In genomic region chr20:835220-836045, GRCh38 we compare ENCODE assay signal across 10 cellular contexts. TPM values are rescaled to one million over a fixed set of nuclear protein-coding genes. Genes with fewer than 3 reads are reported as not detected.
DNase-seq lines count a peak whose midpoint lies in the region; ATAC-seq, FAIRE-seq and TF ChIP-seq lines count a peak whose summit lies in the region.
"Had no signal": no experiment of that assay in that cellular context is flagged by ENCODE, and none has a peak within 500 bp of the region (broad histone marks: within the 10 kb centered on the region; RNA-seq: fewer than 3 reads in every experiment).

No MANE protein-coding gene starts in this region.

- dilution Hi-C loops in keratinocyte (cut with MboI; ENCODE audit: extremely low pct_ligation_motif_present, low sequenced_read_pairs) = no loop called here

- FAIRE-seq in keratinocyte (lab: Jason Lieb, UNC) = no peak

- no peaks in the 10 kb centered on the region for H3K27me3 ChIP-seq in keratinocyte (ENCODE audit: control insufficient read depth, extremely low read depth, insufficient read depth, low read length)
- peaks cover 3% of the 10 kb centered on the region for H3K27me3 ChIP-seq in thymus (ENCODE audit: control insufficient read depth, insufficient read depth)

- peak; percentile 55 for DNase-seq in activated naive CD4-positive, alpha-beta T cell treated with Interleukin-2 at 50 U/mL for 16 hours
- DNase-seq in activated naive CD4-positive, alpha-beta T cell (lab: John Stamatoyannopoulos, UW) = no peak
- peak; percentile 39 to 54 for DNase-seq in activated T-cell treated with anti-CD3 and anti-CD28 coated beads, Interleukin-2, amount 50 U/mL, for 48 hours
- DNase-seq in keratinocyte (ENCODE audit: low read depth, low spot score) = no peak
- DNase-seq in NCI-H510A (lab: John Stamatoyannopoulos, UW) = no peak
- no peak for DNase-seq in DMS153 treated with DMSO at 0.1 percent for 48 hours (lab: John Stamatoyannopoulos, UW; ENCODE audit: unreplicated experiment)

- no peak for ATAC-seq in GM21529 (IDR thresholded peaks at IDR 0.05; ENCODE audit: unreplicated experiment)

- H3K4me1 ChIP-seq in keratinocyte (ENCODE audit: control insufficient read depth, extremely low read depth, insufficient read depth, low read length) = peaks cover 34% of the 10 kb centered on the region
- H3K4me1 ChIP-seq in thymus (ENCODE audit: control insufficient read depth, insufficient read depth, low read length) = peaks cover 20% of the 10 kb centered on the region

- peaks cover 7% of the 10 kb centered on the region for H3K9me1 ChIP-seq in keratinocyte (ENCODE audit: control insufficient read depth, extremely low read depth, insufficient read depth, low read length)

- TF ChIP-seq CTCF in keratinocyte (optimal IDR thresholded peaks at IDR 0.05 in 1 of 3, IDR thresholded peaks at IDR 0.05 in 1 of 3, conservative IDR thresholded peaks at IDR 0.05 in 1 of 3; ENCODE audit: extremely low read depth in 1 of 3, insufficient read depth in 2 of 3, low read length in 3 of 3) = peak in 1 of 3 experiments; percentile 33

- peak overlapping the region; percentile 82 for H3K4me2 ChIP-seq in keratinocyte (ENCODE audit: control insufficient read depth, extremely low read depth, insufficient read depth, low read depth, low read length)

- 88% methylated on average over 3 of the region's 3 CpGs for WGBS in thymus

- H3K79me2 ChIP-seq in keratinocyte (ENCODE audit: control insufficient read depth, insufficient read depth, low read length) = peaks cover 39% of the 10 kb centered on the region

- H2AFZ ChIP-seq in keratinocyte (ENCODE audit: control insufficient read depth, low read length) = no peak overlapping the region

- no peak overlapping the region for H3K9ac ChIP-seq in keratinocyte (ENCODE audit: control insufficient read depth, extremely low read depth, insufficient read depth, low read length)

- H4K20me1 ChIP-seq in keratinocyte (ENCODE audit: control insufficient read depth, extremely low read depth, insufficient read depth, low read length) = no peaks in the 10 kb centered on the region

- H3K4me3 ChIP-seq in keratinocyte (ENCODE audit: control insufficient read depth in 2 of 3, extremely low read depth in 1 of 3, insufficient read depth in 2 of 3, low read depth in 1 of 3, low read length in 3 of 3) (peak overlapping the region in 1 of 3 experiments; percentile 34), thymus (ENCODE audit: low read length) (no peak overlapping the region)

- H3K36me3 ChIP-seq in keratinocyte (ENCODE audit: control insufficient read depth in 2 of 2, extremely low read depth in 1 of 2, insufficient read depth in 2 of 2, low read length in 2 of 2) (no peaks in the 10 kb centered on the region), thymus (ENCODE audit: control insufficient read depth, insufficient read depth) (peaks cover 3% of the 10 kb centered on the region)

- no peaks in the 10 kb centered on the region for H3K9me3 ChIP-seq in keratinocyte (ENCODE audit: control insufficient read depth, low read depth, low read length)
- no peaks in the 10 kb centered on the region for H3K9me3 ChIP-seq in thymus (ENCODE audit: control insufficient read depth)

- H3K27ac ChIP-seq in keratinocyte (ENCODE audit: control insufficient read depth, insufficient read depth, low read length) = no peak overlapping the region
- peak overlapping the region; percentile 25 for H3K27ac ChIP-seq in thymus (ENCODE audit: low read depth)
- H3K27ac ChIP-seq: C4-2B, SK-N-MC had no signal

RNA-seq across cellular contexts. Expression of gene FAM110A, which starts 1.9 kb away (rescaled TPM):
- polyA plus RNA-seq in keratinocyte (12.3 to 15.5 TPM (median 13.2 TPM) in 3 replicates), thymus (15.2 TPM)
- 14.3 TPM for polyA plus RNA-seq in keratinocyte (2011; ENCODE audit: low read depth)
- polyA plus RNA-seq in keratinocyte (2011; cell fraction: cytosol; rRNA removed) = 10.4 and 20.6 TPM in 2 replicates
- 29.0 and 34.2 TPM in 2 replicates for polyA plus RNA-seq in keratinocyte (2011; cell fraction: nucleus; rRNA removed)
- 16.3 and 19.3 TPM in 2 replicates for polyA plus RNA-seq in keratinocyte (2012; ENCODE audit: low replicate concordance)
- polyA minus RNA-seq in keratinocyte = 6.5 to 16.2 TPM (median 7.3 TPM) in 3 replicates
- 18.2 TPM for polyA minus RNA-seq in keratinocyte (2011; cell fraction: cytosol; rRNA and poly(A)+ RNA removed)
- 6.3 and 7.7 TPM in 2 replicates for polyA minus RNA-seq in keratinocyte (2011; cell fraction: nucleus; rRNA and poly(A)+ RNA removed)

Comparison
In these comparisons a context has a peak if more than half of its experiments do, and no peak if none do; other contexts are left out.
1. DNase-seq: peak in activated naive CD4-positive, alpha-beta T cell treated with Interleukin-2 at 50 U/mL for 16 hours (single experiment) and activated T-cell treated with anti-CD3 and anti-CD28 coated beads, Interleukin-2, amount 50 U/mL, for 48 hours (2 of 2); none in activated naive CD4-positive, alpha-beta T cell (0 of 4), keratinocyte (single experiment), NCI-H510A (single experiment) and DMS153 treated with DMSO at 0.1 percent for 48 hours (single experiment).